ENCODE assay signal across 14 cellular contexts in the genomic region with DNA sequence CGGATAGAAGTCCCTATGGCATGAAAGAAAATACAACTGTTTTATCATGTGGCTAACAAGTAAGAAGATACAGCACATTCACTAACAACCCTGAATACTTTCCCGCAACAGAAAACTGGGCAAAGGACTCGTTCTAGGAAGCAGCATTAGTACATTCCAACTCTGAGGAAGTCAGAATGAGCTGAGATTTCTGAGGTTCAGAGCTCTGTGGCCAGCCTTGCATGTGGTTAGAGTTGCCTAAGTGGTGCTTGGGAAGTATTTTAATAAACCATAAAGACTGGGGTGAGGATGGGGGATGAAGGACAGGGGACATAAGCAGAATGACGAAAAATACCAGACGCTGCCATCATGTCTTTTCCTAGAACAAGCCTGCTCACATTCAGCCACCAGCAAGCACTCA.
A peak's percentile ranks its signal among the peaks of the same experiment; 100 is the strongest.
DNase-seq lines count a peak whose midpoint lies in the region; ATAC-seq and TF ChIP-seq lines count a peak whose summit lies in the region.
"Had no signal": no experiment of that assay in that cellular context is flagged by ENCODE, and none has a peak within 500 bp of the region (broad histone marks: within the 10 kb centered on the region; RNA-seq: fewer than 3 reads in every experiment).

No MANE protein-coding gene starts in this region.

- no peak for TF ChIP-seq POLR2A in erythroblast (IDR thresholded peaks at IDR 0.05; ENCODE audit: low read length)

- ATAC-seq in HG03280 (IDR thresholded peaks at IDR 0.05; ENCODE audit: unreplicated experiment) (no peak), sciatic nerve (no peak)
- ATAC-seq: HCT116 had no signal

- DNase-seq in SIG-M5 treated with dmso at 0.1 percent for 504 hours (lab: John Stamatoyannopoulos, UW; ENCODE audit: unreplicated experiment) (peak; percentile 2), SIG-M5 (lab: John Stamatoyannopoulos, UW) (no peak), SKM-1 (lab: John Stamatoyannopoulos, UW; ENCODE audit: unreplicated experiment) (peak; percentile 40), fibroblast of peridontal ligament (ENCODE audit: extremely low read depth) (peak; percentile 22), DMS79 treated with DMSO at 0.1 percent for 48 hours (lab: John Stamatoyannopoulos, UW) (no peak), erythroblast (lab: John Stamatoyannopoulos, UW) (no peak), sciatic nerve (ENCODE audit: low spot score) (no peak)
- DNase-seq: ACHN; CD4-positive, alpha-beta memory T cell; DMS79; EL; GM23248 had no signal

- intact Hi-C loops in sciatic nerve (cut with DNase I) = no loop called here

Comparison
In these comparisons a context has a peak if more than half of its experiments do, and no peak if none do; other contexts are left out.
1. DNase-seq: peak in SIG-M5 treated with dmso at 0.1 percent for 504 hours (single experiment), SKM-1 (single experiment) and fibroblast of peridontal ligament (single experiment); none in SIG-M5 (single experiment), DMS79 treated with DMSO at 0.1 percent for 48 hours (single experiment), erythroblast (0 of 2) and sciatic nerve (single experiment).